In genomic region chr1:158035976-158036583, GRCh38 we compare ENCODE assay signal across 8 cellular contexts. TPM values are rescaled to one million over a fixed set of nuclear protein-coding genes. Genes with fewer than 3 reads are reported as not detected.
A peak's percentile ranks its signal among the peaks of the same experiment; 100 is the strongest.
DNase-seq lines count a peak whose midpoint lies in the region; ATAC-seq and TF ChIP-seq lines count a peak whose summit lies in the region.

No MANE protein-coding gene starts in this region.

- H3K4me2 ChIP-seq in KMS-11, result no peak overlapping the region

- TF ChIP-seq CTCF in Calu3 (IDR thresholded peaks at IDR 0.05; ENCODE audit: unreplicated experiment), result peak; percentile 77
- peak; percentile 98 for TF ChIP-seq CTCF in KMS-11 (conservative IDR thresholded peaks at IDR 0.05; ENCODE audit: low read depth, low read length)
- TF ChIP-seq CTCF in astrocyte of the cerebellum (IDR thresholded peaks at IDR 0.05; ENCODE audit: low read depth, low read length, missing control alignments), result peak; percentile 67
- TF ChIP-seq CTCF in left lung (IDR thresholded peaks at IDR 0.05), result peak; percentile 44 to 61

- DNase-seq in Calu3 (peak; percentile 60), astrocyte of the cerebellum (ENCODE audit: low read depth) (peak; percentile 46), left lung (no peak), aorta (no peak), HuH-7.5 (ENCODE audit: low spot score) (no peak)

- H3K4me1 ChIP-seq in KMS-11 (ENCODE audit: low read depth, poor library complexity, severe bottlenecking) (no peaks in the 10 kb centered on the region), left lung (peaks cover 11 to 14% of the 10 kb centered on the region in 2 donors), aorta (ENCODE audit: control insufficient read depth in 1 of 2, insufficient read depth in 2 of 2, low read length in 2 of 2) (peaks cover 0 to 11% of the 10 kb centered on the region in 2 donors)

- H3K4me3 Mint-ChIP-seq in Calu3 (ENCODE audit: low read depth, unreplicated experiment), result no peak overlapping the region

- H3K9me3 ChIP-seq in left lung, result no peaks in the 10 kb centered on the region
- H3K9me3 ChIP-seq in aorta (ENCODE audit: control insufficient read depth, low read length), result no peaks in the 10 kb centered on the region

- ATAC-seq in left lung (peak; percentile 70), aorta (ENCODE audit: low FRiP score) (peak; percentile 63), GM19351 (IDR thresholded peaks at IDR 0.05; ENCODE audit: unreplicated experiment) (no peak), GM21786 (IDR thresholded peaks at IDR 0.05; ENCODE audit: unreplicated experiment) (no peak)

- H4K20me1 ChIP-seq in KMS-11 (ENCODE audit: insufficient read depth), result no peaks in the 10 kb centered on the region

- H3K27ac Mint-ChIP-seq in Calu3 (ENCODE audit: unreplicated experiment), result no peak overlapping the region

- in situ Hi-C loops in astrocyte of the cerebellum (cut with HindIII; ENCODE audit: low sequenced_read_pairs), result no loop called here

- intact Hi-C loops in Calu3 (cut with micrococcal nuclease; ENCODE audit: unreplicated experiment), result loop anchor here (1.0 to 5.0 kb wide), 3 partner anchors 44 to 159 kb away; no protein-coding TSS in a partner anchor
- intact Hi-C loops in left lung (cut with DNase I), result no loop called here
- intact Hi-C loops in aorta (cut with DNase I), result loop anchor here (1.0 to 5.0 kb wide), 3 partner anchors 43 to 51 kb away; partner anchors contain the start of gene KIRREL1 (in 1 of the 2)

- CTCF ChIA-PET in Calu3 (lab: Charles Lee), result interaction anchor here (0.6 to 2.1 kb wide), 4 partner anchors 16 to 86 kb away, joined by 3 to 5 read pairs (median 4); no protein-coding TSS in a partner anchor

- H3K9me3 Mint-ChIP-seq in Calu3 (ENCODE audit: low read depth, unreplicated experiment), result no peaks in the 10 kb centered on the region

- H3K9ac ChIP-seq in KMS-11, result no peak overlapping the region

- whole genome bisulfite sequencing in aorta, 2 donors, result 44 to 46% methylated on average over 8 of the region's 8 CpGs

- peaks cover 13% of the 10 kb centered on the region for H3K4me1 Mint-ChIP-seq in Calu3 (ENCODE audit: low read depth, unreplicated experiment)

- no peaks in the 10 kb centered on the region for H3K27me3 Mint-ChIP-seq in Calu3 (ENCODE audit: unreplicated experiment)

- H3K27ac ChIP-seq in KMS-11 (no peak overlapping the region), left lung (no peak overlapping the region), aorta (ENCODE audit: low read depth in 1 of 2, low read length in 2 of 2) (no peak overlapping the region)

- BruUV-seq in Calu3 (replicated peaks; lab: Mats Ljungman, UMichigan), result no TSS peak

- H2AFZ ChIP-seq in KMS-11 (ENCODE audit: low read depth), result no peak overlapping the region

- H3K36me3 ChIP-seq in KMS-11 (ENCODE audit: insufficient read depth) (no peaks in the 10 kb centered on the region), left lung (no peaks in the 10 kb centered on the region), aorta (ENCODE audit: control insufficient read depth in 1 of 2, insufficient read depth in 2 of 2, low read length in 1 of 2) (no peaks in the 10 kb centered on the region)

- H3K36me3 Mint-ChIP-seq in Calu3 (ENCODE audit: insufficient read depth, unreplicated experiment), result peaks cover 18% of the 10 kb centered on the region

- no peaks in the 10 kb centered on the region for H3K79me2 ChIP-seq in KMS-11 (ENCODE audit: insufficient read depth, low read depth)

- no peaks in the 10 kb centered on the region for H3K27me3 ChIP-seq in KMS-11 (ENCODE audit: insufficient read depth, low read depth)
- no peaks in the 10 kb centered on the region for H3K27me3 ChIP-seq in left lung
- H3K27me3 ChIP-seq in aorta (ENCODE audit: control insufficient read depth in 1 of 2, insufficient read depth in 2 of 2, low read length in 1 of 2), result no peaks in the 10 kb centered on the region

- H3K4me3 ChIP-seq in KMS-11 (IDR thresholded peaks at IDR 0.05; ENCODE audit: insufficient read depth, low read depth, low read length) (no peak overlapping the region), astrocyte of the cerebellum (ENCODE audit: low read depth, low read length) (no peak overlapping the region), left lung (no peak overlapping the region), aorta (ENCODE audit: low read length in 2 of 2) (no peak overlapping the region)

RNA-seq across cellular contexts. Expression of gene KIRREL1, which starts 42.6 kb away (rescaled TPM):
- total RNA-seq in Calu3 (2022), result 19.0 and 31.4 TPM in 2 replicates
- total RNA-seq in left lung, result 10 to 100 TPM; 54.2 to 56.7 TPM
- total RNA-seq in aorta, result 100 to 1,000 TPM in 1 of 2 donors, 10 to 100 TPM in 1; 96.7 to 102 TPM
- polyA plus RNA-seq in aorta, result 10 to 100 TPM; 15.3 to 41.5 TPM

Comparison
In these comparisons a context has a peak if more than half of its experiments do, and no peak if none do; other contexts are left out.
1. DNase-seq: peak in Calu3 (single experiment) and astrocyte of the cerebellum (single experiment); none in left lung (0 of 2), aorta (0 of 2) and HuH-7.5 (single experiment).
2. ATAC-seq: peak in left lung (single experiment) and aorta (single experiment); none in GM19351 (single experiment) and GM21786 (single experiment).
3. intact Hi-C loops: an anchor here in Calu3 (1.0 to 5.0 kb wide) and aorta (1.0 to 5.0 kb wide); none called in left lung.
4. Peak in every context shown above with its lines, with median percentiles within 50 percentile points of each other: CTCF ChIP-seq.